8 cellular contexts compared by ENCODE assay signal in genomic region chr17:63998721-63999679, GRCh38. TPM values are rescaled to one million over a fixed set of nuclear protein-coding genes. Genes with fewer than 3 reads are reported as not detected.
DNase-seq lines count a peak whose midpoint lies in the region; ATAC-seq and TF ChIP-seq lines count a peak whose summit lies in the region.

No MANE protein-coding gene starts in this region.

- H3K27ac ChIP-seq in DOHH2 (ENCODE audit: low read depth, low read length) (no peak overlapping the region), Peyer's patch (peak overlapping the region in 1 of 4 donors; percentile 28)

- H3K27ac Mint-ChIP-seq in endothelial cell (ENCODE audit: unreplicated experiment), result peak overlapping the region; percentile 78
- H3K27ac Mint-ChIP-seq in osteocyte (ENCODE audit: unreplicated experiment), result no peak overlapping the region

- TF ChIP-seq POLR2A in Peyer's patch (IDR thresholded peaks at IDR 0.05), result no peak

- H3K4me1 ChIP-seq in DOHH2 (ENCODE audit: control insufficient read depth, low read length) (peaks cover 19% of the 10 kb centered on the region), Peyer's patch (peaks cover 0 to 18% (median 8%) of the 10 kb centered on the region in 4 donors)

- H3K36me3 Mint-ChIP-seq in endothelial cell (ENCODE audit: low read depth, unreplicated experiment) (peaks cover 16% of the 10 kb centered on the region), osteocyte (ENCODE audit: unreplicated experiment) (no peaks in the 10 kb centered on the region)

- TF ChIP-seq CTCF in DOHH2 (IDR thresholded peaks at IDR 0.05; ENCODE audit: low read depth, low read length, poor library complexity, severe bottlenecking), result no peak
- TF ChIP-seq CTCF in Peyer's patch (IDR thresholded peaks at IDR 0.05), result no peak
- TF ChIP-seq CTCF in endothelial cell (IDR thresholded peaks at IDR 0.05; ENCODE audit: unreplicated experiment), result no peak
- no peak for TF ChIP-seq CTCF in osteocyte (IDR thresholded peaks at IDR 0.05)

- H3K9me3 Mint-ChIP-seq in endothelial cell (ENCODE audit: unreplicated experiment), result no peaks in the 10 kb centered on the region
- no peaks in the 10 kb centered on the region for H3K9me3 Mint-ChIP-seq in osteocyte (ENCODE audit: unreplicated experiment)

- H3K27me3 Mint-ChIP-seq in endothelial cell (ENCODE audit: unreplicated experiment), result peaks cover 17% of the 10 kb centered on the region
- H3K27me3 Mint-ChIP-seq in osteocyte (ENCODE audit: unreplicated experiment), result peaks cover 35% of the 10 kb centered on the region

- H3K4me1 Mint-ChIP-seq in endothelial cell (ENCODE audit: unreplicated experiment) (peaks cover 41% of the 10 kb centered on the region), osteocyte (ENCODE audit: unreplicated experiment) (peaks cover 8% of the 10 kb centered on the region)

- H3K9me3 ChIP-seq in DOHH2 (ENCODE audit: control insufficient read depth, insufficient read depth, low read length), result no peaks in the 10 kb centered on the region
- H3K9me3 ChIP-seq in Peyer's patch, result no peaks in the 10 kb centered on the region

- peaks cover 6% of the 10 kb centered on the region; the same call in 1 of the 2 replicates for H3K36me3 ChIP-seq in DOHH2 (ENCODE audit: control insufficient read depth, low read length)
- no peaks in the 10 kb centered on the region for H3K36me3 ChIP-seq in Peyer's patch

- H3K4me3 Mint-ChIP-seq in endothelial cell (ENCODE audit: unreplicated experiment) (peak overlapping the region; percentile 85), osteocyte (ENCODE audit: unreplicated experiment) (peak overlapping the region; percentile 55)

- ATAC-seq in GM19324 (IDR thresholded peaks at IDR 0.05; ENCODE audit: low FRiP score, unreplicated experiment) (no peak), HG03095 (IDR thresholded peaks at IDR 0.05; ENCODE audit: unreplicated experiment) (no peak), HG02840 (IDR thresholded peaks at IDR 0.05; ENCODE audit: low FRiP score, unreplicated experiment) (no peak), HG03097 (IDR thresholded peaks at IDR 0.05; ENCODE audit: low FRiP score, unreplicated experiment) (no peak)

- peak in 1 of 3 donors; percentile 46 for DNase-seq in Peyer's patch
- DNase-seq in endothelial cell (ENCODE audit: low spot score), result no peak
- no peak for DNase-seq in osteocyte (ENCODE audit: extremely low spot score, unreplicated experiment)

- H3K4me2 ChIP-seq in DOHH2 (ENCODE audit: low read length), result peak overlapping the region; percentile 91

- H3F3A ChIP-seq in DOHH2 (ENCODE audit: control insufficient read depth, insufficient read depth), result no peaks in the 10 kb centered on the region

- H3K9me2 ChIP-seq in DOHH2 (replicated peaks; ENCODE audit: control insufficient read depth, low read length), result no peaks in the 10 kb centered on the region

- H3K27me3 ChIP-seq in DOHH2 (ENCODE audit: control insufficient read depth, low read length) (peaks cover 46% of the 10 kb centered on the region), Peyer's patch (no peaks in the 10 kb centered on the region)

- H3K4me3 ChIP-seq in DOHH2 (ENCODE audit: low read length) (peak overlapping the region; percentile 78), Peyer's patch (peak overlapping the region; percentile 51 to 68 (median 64))

- H3K79me2 ChIP-seq in DOHH2 (ENCODE audit: control insufficient read depth, low read length), result no peaks in the 10 kb centered on the region

- no peaks in the 10 kb centered on the region for H4K20me1 ChIP-seq in DOHH2 (ENCODE audit: control insufficient read depth, insufficient read depth, low read depth, low read length)

RNA-seq across cellular contexts. Expression of gene PRR29, which starts 0.8 kb away (rescaled TPM):
- total RNA-seq in Peyer's patch (under 1 TPM in 1 of 4 donors, not detected in 3; 0.27 TPM), endothelial cell (ENCODE audit: unreplicated experiment) (25.3 TPM), osteocyte (not detected in 2 replicates)

RNA-seq across cellular contexts. Expression of gene ICAM2, which starts 21.4 kb away (rescaled TPM):
- total RNA-seq in Peyer's patch (10 to 100 TPM in 2 of 4 donors, 1 to 10 TPM in 2; 2.1 to 25.6 (median 9.7) TPM), endothelial cell (ENCODE audit: unreplicated experiment) (52.1 TPM), osteocyte (not detected in 2 replicates)

RNA-seq across cellular contexts. Expression of gene SCN4A, which starts 26.3 kb away (rescaled TPM):
- total RNA-seq in Peyer's patch (under 1 TPM in 1 of 4 donors, not detected in 3; 0.83 TPM), endothelial cell (ENCODE audit: unreplicated experiment) (0.95 TPM), osteocyte (not detected in 2 replicates)

Comparison
In these comparisons a context has a peak if more than half of its experiments do, and no peak if none do; other contexts are left out.
1. RNA of gene PRR29, which starts 0.8 kb away (total RNA-seq): 25.3 TPM in endothelial cell (single experiment); 0.27 TPM in Peyer's patch and not detected in osteocyte; every median in the first group is over 10 times any median in the second.